17 cellular contexts compared by ENCODE assay signal in genomic region chr9:124206391-124206790, GRCh38. TPM values are rescaled to one million over a fixed set of nuclear protein-coding genes. Genes with fewer than 3 reads are reported as not detected.
DNase-seq lines count a peak whose midpoint lies in the region; ATAC-seq and TF ChIP-seq lines count a peak whose summit lies in the region.
"Had no signal": no experiment of that assay in that cellular context is flagged by ENCODE, and none has a peak within 500 bp of the region (broad histone marks: within the 10 kb centered on the region; RNA-seq: fewer than 3 reads in every experiment).

No MANE protein-coding gene starts in this region.

- BruUV-seq in PC-9 (replicated peaks; lab: Mats Ljungman, UMichigan): no TSS peak

- no peak overlapping the region for H3K4me3 Mint-ChIP-seq in natural killer cell
- H3K4me3 Mint-ChIP-seq: CD14-positive monocyte, mesothelial cell of epicardium had no signal

- H3K36me3 ChIP-seq in PC-9 (ENCODE audit: low read depth): no peaks in the 10 kb centered on the region
- H3K36me3 ChIP-seq: thyroid gland had no signal

- POLR2A ChIA-PET in PC-9 (lab: Charles Lee; ENCODE audit: unreplicated experiment): no interaction called here

- no peaks in the 10 kb centered on the region for H3K9me3 Mint-ChIP-seq in natural killer cell

- peaks cover 2% of the 10 kb centered on the region for H3F3A ChIP-seq in PC-9 (ENCODE audit: insufficient read depth, low read depth)

- H3K27me3 ChIP-seq in PC-9 (ENCODE audit: insufficient read depth, low read depth): no peaks in the 10 kb centered on the region
- H3K27me3 ChIP-seq: thyroid gland had no signal

- H3K9me2 ChIP-seq in PC-9 (ENCODE audit: insufficient read depth): no peaks in the 10 kb centered on the region; the same call in 1 of the 2 replicates

- H3K9me3 ChIP-seq in PC-9 (ENCODE audit: insufficient read depth, low read depth): no peaks in the 10 kb centered on the region
- H3K9me3 ChIP-seq: thyroid gland had no signal

- intact Hi-C loops in natural killer cell (cut with micrococcal nuclease) (no loop called here), PC-9 (cut with micrococcal nuclease; ENCODE audit: unreplicated experiment) (no loop called here)

- H3K4me2 ChIP-seq in PC-9: no peak overlapping the region

- TF ChIP-seq CTCF in natural killer cell (IDR thresholded peaks at IDR 0.05) (no peak), PC-9 (conservative IDR thresholded peaks at IDR 0.05) (no peak)

- peak; percentile 13 to 71 (median 36) for DNase-seq in NCI-H1417 (lab: John Stamatoyannopoulos, UW)
- DNase-seq in NCI-H1417 treated with DMSO at 0.1 percent for 48 hours (lab: John Stamatoyannopoulos, UW): no peak
- DNase-seq in NCI-H1436 (lab: John Stamatoyannopoulos, UW): peak; percentile 72
- DNase-seq in NCI-H774 (lab: John Stamatoyannopoulos, UW): peak; percentile 54
- DNase-seq in natural killer cell: no peak
- DNase-seq in PC-9: no peak
- DNase-seq: 8988T; activated CD4-positive, CD25-positive, alpha-beta regulatory T cell treated with anti-CD3 and anti-CD28 coated beads, Interleukin-2, amount 50 U/mL, for 72 hours; effector CD8-positive, alpha-beta T cell; kidney; nucleus accumbens; thyroid gland had no signal

- no peak overlapping the region for H3K27ac ChIP-seq in PC-9
- H3K27ac ChIP-seq: thyroid gland had no signal

- H3K27me3 Mint-ChIP-seq in natural killer cell (ENCODE audit: low read depth in 2 of 2): no peaks in the 10 kb centered on the region

- peak overlapping the region; percentile 39 to 59 for H3K27ac Mint-ChIP-seq in natural killer cell
- H3K27ac Mint-ChIP-seq: activated naive CD4-positive, alpha-beta T cell treated with anti-CD3 and anti-CD28 coated beads, Interleukin-2, amount 50 U/mL, for 72 hours; mesothelial cell of epicardium had no signal

- no peaks in the 10 kb centered on the region for H4K20me1 ChIP-seq in PC-9 (ENCODE audit: insufficient read depth)

- no peaks in the 10 kb centered on the region for H3K79me2 ChIP-seq in PC-9 (ENCODE audit: low read depth)

- peaks cover 77 to 80% of the 10 kb centered on the region in 2 donors for H3K4me1 Mint-ChIP-seq in natural killer cell
- H3K4me1 Mint-ChIP-seq: mesothelial cell of epicardium had no signal

- no peak for ATAC-seq in natural killer cell
- no peak for ATAC-seq in GM21423 (IDR thresholded peaks at IDR 0.05; ENCODE audit: unreplicated experiment)
- no peak for ATAC-seq in GM21529 (IDR thresholded peaks at IDR 0.05; ENCODE audit: unreplicated experiment)
- ATAC-seq: activated naive CD4-positive, alpha-beta T cell treated with anti-CD3 and anti-CD28 coated beads, Interleukin-2, amount 50 U/mL, for 72 hours had no signal

- H2AFZ ChIP-seq in PC-9: no peak overlapping the region

- CTCF ChIA-PET in PC-9 (lab: Charles Lee): no interaction called here

- peaks cover 2% of the 10 kb centered on the region for H3K4me1 ChIP-seq in PC-9 (replicated peaks; ENCODE audit: insufficient read depth)
- H3K4me1 ChIP-seq: thyroid gland had no signal

- H3K36me3 Mint-ChIP-seq in natural killer cell: no peaks in the 10 kb centered on the region
- H3K36me3 Mint-ChIP-seq: activated naive CD4-positive, alpha-beta T cell treated with anti-CD3 and anti-CD28 coated beads, Interleukin-2, amount 50 U/mL, for 72 hours; mesothelial cell of epicardium had no signal

- H3K4me3 ChIP-seq in PC-9: no peak overlapping the region
- H3K4me3 ChIP-seq: thyroid gland had no signal

RNA-seq across cellular contexts. Expression of gene NEK6, which starts 51.4 kb away (rescaled TPM):
- total RNA-seq in natural killer cell (10 to 100 TPM; 25.0 to 34.9 (median 33.0) TPM), PC-9 (2021) (48.1 and 57.9 TPM in 2 replicates)

Comparison
In these comparisons a context has a peak if more than half of its experiments do, and no peak if none do; other contexts are left out.
1. DNase-seq: peak in NCI-H1417 (3 of 3), NCI-H1436 (single experiment) and NCI-H774 (single experiment); none in NCI-H1417 treated with DMSO at 0.1 percent for 48 hours (single experiment), natural killer cell (single experiment) and PC-9 (0 of 2).